Comparison of ENCODE assay signal across 7 cellular contexts in the genomic region with DNA sequence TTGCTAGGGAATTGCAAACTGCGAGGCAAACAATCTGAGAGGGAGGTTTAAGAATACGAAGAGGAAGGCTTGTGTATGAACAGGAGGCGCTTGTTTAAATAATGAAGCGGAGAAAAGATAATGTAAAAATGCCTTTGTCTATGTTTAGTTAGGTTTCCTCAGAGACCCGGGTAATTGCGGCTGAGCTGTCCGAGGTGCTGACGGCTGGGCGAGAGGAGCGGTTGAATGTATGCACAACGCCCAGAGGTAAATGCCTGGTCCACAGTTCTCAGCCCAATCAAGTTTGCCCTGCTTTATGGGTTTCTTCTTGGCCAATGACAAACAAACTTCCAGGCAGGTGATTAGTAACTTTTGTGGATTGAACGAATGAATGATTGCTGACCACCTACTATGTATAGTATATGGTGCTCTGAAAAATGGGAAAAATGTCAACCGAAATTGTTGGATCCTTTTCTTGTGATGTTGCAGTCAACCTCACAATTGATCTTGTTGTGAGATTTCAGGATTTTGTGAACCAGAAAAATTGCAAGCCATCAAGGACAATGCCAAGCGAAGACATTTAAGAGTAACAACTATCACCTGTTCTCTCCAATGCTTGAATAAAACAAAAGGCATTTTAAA. TPM values are rescaled to one million over a fixed set of nuclear protein-coding genes. Genes with fewer than 3 reads are reported as not detected.
DNase-seq lines count a peak whose midpoint lies in the region; ATAC-seq, FAIRE-seq and TF ChIP-seq lines count a peak whose summit lies in the region.

No MANE protein-coding gene starts in this region.

- H3K27me3 ChIP-seq in H7 (ENCODE audit: control insufficient read depth, insufficient read depth, low read length) (peaks cover 1% of the 10 kb centered on the region; the same call in 1 of the 2 replicates), K562 (ENCODE audit: control insufficient read depth in 2 of 2, insufficient read depth in 2 of 2, low read length in 2 of 2) (no peaks in the 10 kb centered on the region; a peak in 1 of 5 replicates), mesenchymal stem cell (ENCODE audit: control insufficient read depth in 1 of 2, insufficient read depth in 1 of 2, low read length in 2 of 2) (peaks cover 15 to 42% of the 10 kb centered on the region in 2 experiments)

- no peak overlapping the region for H2BK15ac ChIP-seq in mesenchymal stem cell (ENCODE audit: low read depth, poor library complexity, severe bottlenecking)

- H3K9me3 ChIP-seq in OCI-LY7 (ENCODE audit: low read length) (no peaks in the 10 kb centered on the region), K562 (replicated peaks; ENCODE audit: control insufficient read depth, insufficient read depth, low read depth, low read length) (no peaks in the 10 kb centered on the region), mesenchymal stem cell (ENCODE audit: control insufficient read depth, low read length) (no peaks in the 10 kb centered on the region)

- H2AK5ac ChIP-seq in mesenchymal stem cell (ENCODE audit: low read length, severe bottlenecking), result no peak overlapping the region

- no peak overlapping the region for H2BK5ac ChIP-seq in mesenchymal stem cell (ENCODE audit: low read depth, low read length, poor library complexity, severe bottlenecking)

- H3K4me1 ChIP-seq in OCI-LY7 (ENCODE audit: insufficient read depth, low read length, poor library complexity, severe bottlenecking) (no peaks in the 10 kb centered on the region), K562 (replicated peaks in 1 of 2; ENCODE audit: control insufficient read depth in 2 of 2, insufficient read depth in 2 of 2, low read length in 2 of 2) (peaks cover 0 to 2% of the 10 kb centered on the region in 2 experiments; a peak in 1 of 5 replicates), mesenchymal stem cell (ENCODE audit: control insufficient read depth, insufficient read depth, low read depth, low read length) (no peaks in the 10 kb centered on the region)

- H3K79me1 ChIP-seq in mesenchymal stem cell (replicated peaks; ENCODE audit: low read length, poor library complexity, severe bottlenecking), result no peaks in the 10 kb centered on the region

- H4K20me1 ChIP-seq in OCI-LY7 (ENCODE audit: insufficient read depth, low read length) (no peaks in the 10 kb centered on the region), K562 (replicated peaks; ENCODE audit: control insufficient read depth, insufficient read depth, low read length) (no peaks in the 10 kb centered on the region)

- intact Hi-C loops in OCI-LY7 (cut with micrococcal nuclease; ENCODE audit: unreplicated experiment) (no loop called here), K562 (cut with micrococcal nuclease) (no loop called here)

- in situ Hi-C loops in K562 (cut with MboI), result no loop called here

- H3K23ac ChIP-seq in mesenchymal stem cell (ENCODE audit: low read length in 2 of 2), result no peak overlapping the region

- TF ChIP-seq CTCF in OCI-LY7 (conservative IDR thresholded peaks at IDR 0.05; ENCODE audit: low read length) (no peak), K562 (IDR thresholded peaks at IDR 0.05 in 2 of 3, conservative IDR thresholded peaks at IDR 0.05 in 1 of 3; ENCODE audit: insufficient read depth in 2 of 3, low read depth in 1 of 3, low read length in 3 of 3) (no peak)

- H3K79me2 ChIP-seq in OCI-LY7 (ENCODE audit: insufficient read depth, low read depth, low read length), result no peaks in the 10 kb centered on the region
- no peaks in the 10 kb centered on the region for H3K79me2 ChIP-seq in K562 (ENCODE audit: control insufficient read depth, insufficient read depth, low read length)

- no peak overlapping the region for H4K91ac ChIP-seq in mesenchymal stem cell (ENCODE audit: low read length)

- H2BK12ac ChIP-seq in mesenchymal stem cell (ENCODE audit: low read length in 2 of 2), result no peak overlapping the region

- peak; percentile 81 for ATAC-seq in K562
- no peak for ATAC-seq in GM21423 (IDR thresholded peaks at IDR 0.05; ENCODE audit: unreplicated experiment)
- no peak for ATAC-seq in GM19455 (IDR thresholded peaks at IDR 0.05; ENCODE audit: unreplicated experiment)

- DNase-seq in H7, result peak; percentile 67
- DNase-seq in OCI-LY7 (ENCODE audit: low spot score), result peak; percentile 33
- peak; percentile 55 to 67 (median 64) for DNase-seq in K562 (ENCODE audit: extremely low read depth in 1 of 4, low spot score in 3 of 4)
- DNase-seq in mesenchymal stem cell, result peak; percentile 43
- no peak for DNase-seq in KG1 (lab: John Stamatoyannopoulos, UW)

- H3K9me2 ChIP-seq in OCI-LY7 (ENCODE audit: insufficient read depth, low read length), result no peaks in the 10 kb centered on the region

- H2BK120ac ChIP-seq in mesenchymal stem cell (ENCODE audit: low read depth, low read length), result no peak overlapping the region

- POLR2A ChIA-PET in OCI-LY7 (lab: Charles Lee), result interaction anchor here (1.1 kb wide), 1 partner anchor 9 kb away, joined by 3 read pairs; no protein-coding TSS in a partner anchor
- POLR2A ChIA-PET in K562 (lab: Yijun Ruan, JAX), result interaction anchor here (1.0 to 1.2 kb wide), 2 partner anchors 12 to 31 kb away, joined by 3 read pairs; no protein-coding TSS in a partner anchor

- 2% methylated on average over 14 of the region's 14 CpGs for WGBS in K562 (ENCODE audit: insufficient coverage, low coverage, missing lambda C conversion rate)
- WGBS in mesenchymal stem cell, result 15% methylated on average over 13 of the region's 14 CpGs

- H3K4me2 ChIP-seq in OCI-LY7 (ENCODE audit: low read length), result no peak overlapping the region
- no peak overlapping the region for H3K4me2 ChIP-seq in K562 (ENCODE audit: insufficient read depth, low read length)
- H3K4me2 ChIP-seq in mesenchymal stem cell (ENCODE audit: low read length, poor library complexity, severe bottlenecking), result no peak overlapping the region

- H3K9ac ChIP-seq in K562 (ENCODE audit: insufficient read depth in 1 of 2, low read depth in 2 of 2, low read length in 2 of 2), result no peak overlapping the region
- no peak overlapping the region for H3K9ac ChIP-seq in mesenchymal stem cell (ENCODE audit: low read length)

- no peak for TF ChIP-seq EP300 in K562 (IDR thresholded peaks at IDR 0.05; ENCODE audit: low read length)

- H3K4ac ChIP-seq in mesenchymal stem cell (ENCODE audit: low read depth in 1 of 2, low read length in 2 of 2), result no peak overlapping the region

- H2AFZ ChIP-seq in OCI-LY7 (ENCODE audit: low read length) (no peak overlapping the region), K562 (ENCODE audit: low read depth, low read length) (no peak overlapping the region), mesenchymal stem cell (ENCODE audit: low read depth, low read length) (no peak overlapping the region)

- no peak overlapping the region for H3K4me3 ChIP-seq in H7 (ENCODE audit: insufficient read depth, low read depth, low read length)
- H3K4me3 ChIP-seq in OCI-LY7 (ENCODE audit: low read depth, low read length, poor library complexity, severe bottlenecking), result no peak overlapping the region
- no peak overlapping the region for H3K4me3 ChIP-seq in K562
- no peak overlapping the region for H3K4me3 ChIP-seq in mesenchymal stem cell (ENCODE audit: insufficient read depth in 1 of 2, low read depth in 1 of 2, low read length in 2 of 2)

- CTCF ChIA-PET in OCI-LY7 (lab: Charles Lee; ENCODE audit: unreplicated experiment) (no interaction called here), K562 (lab: Yijun Ruan, JAX; ENCODE audit: low intra/inter-chr PET ratio) (no interaction called here)

- TF ChIP-seq RAD21 in K562 (CRISPR knock-in tag; conservative IDR thresholded peaks at IDR 0.05 in 1 of 2, IDR thresholded peaks at IDR 0.05 in 1 of 2), result peak in 1 of 2 experiments; percentile 11; a peak in 1 of 4 replicates

- no peaks in the 10 kb centered on the region for H3K9me1 ChIP-seq in K562 (ENCODE audit: control insufficient read depth, insufficient read depth, low read length)

- BruUV-seq in OCI-LY7 (replicated peaks; lab: Mats Ljungman, UMichigan) (no TSS peak), K562 (replicated peaks; lab: Mats Ljungman, UMichigan) (no TSS peak)

- H3K36me3 ChIP-seq in H7 (replicated peaks; ENCODE audit: control insufficient read depth, insufficient read depth, low read length), result no peaks in the 10 kb centered on the region
- no peaks in the 10 kb centered on the region for H3K36me3 ChIP-seq in OCI-LY7 (ENCODE audit: insufficient read depth, low read length)
- H3K36me3 ChIP-seq in K562 (ENCODE audit: control insufficient read depth, insufficient read depth, low read length), result no peaks in the 10 kb centered on the region
- H3K36me3 ChIP-seq in mesenchymal stem cell (ENCODE audit: control insufficient read depth in 1 of 2, insufficient read depth in 2 of 2, low read depth in 1 of 2, low read length in 2 of 2), result no peaks in the 10 kb centered on the region

- no peak for TF ChIP-seq POLR2A in K562 (conservative IDR thresholded peaks at IDR 0.05)

- no peak overlapping the region for H3K18ac ChIP-seq in mesenchymal stem cell (ENCODE audit: low read depth in 1 of 2, low read length in 2 of 2)

- no peak overlapping the region for H3K14ac ChIP-seq in mesenchymal stem cell (ENCODE audit: low read length in 2 of 2)

- H3K27ac ChIP-seq in OCI-LY7 (ENCODE audit: low read depth, low read length, poor library complexity, severe bottlenecking) (no peak overlapping the region), K562 (ENCODE audit: extremely low read depth, low read depth, low read length) (no peak overlapping the region), mesenchymal stem cell (ENCODE audit: low read length, poor library complexity, severe bottlenecking) (no peak overlapping the region)

- H4K8ac ChIP-seq in mesenchymal stem cell (ENCODE audit: low read length), result no peak overlapping the region

- peak; percentile 79 for FAIRE-seq in K562 (lab: Jason Lieb, UNC)

RNA-seq across cellular contexts. Expression of a gene that starts 38.3 kb away (rescaled TPM):
- 0.07 TPM in 1 of 2 replicates, not detected in the other for total RNA-seq in H7 (2014; rRNA removed; shearing (Covaris generic))
- total RNA-seq in OCI-LY7 (2014; rRNA removed; shearing (Covaris generic)), result not detected in 2 replicates
- total RNA-seq in OCI-LY7 (2022), result not detected in 2 replicates
- 0.16 TPM in 1 of 2 replicates, not detected in the other for total RNA-seq in K562 (2011; cell fraction: chromatin; rRNA removed; ENCODE audit: low replicate concordance)
- not detected in 2 replicates for total RNA-seq in K562 (2011; cell fraction: nucleolus; rRNA removed)
- total RNA-seq in K562 (2011; cell fraction: nucleoplasm; rRNA removed), result 0.23 TPM in 1 of 2 replicates, not detected in the other
- not detected in 2 replicates for total RNA-seq in K562 (2014; rRNA removed)
- total RNA-seq in K562 (2014; rRNA removed; fragmentation: Illumina TruSeq; extraction: Trizol), result not detected in 2 replicates
- total RNA-seq in K562 (2015; rRNA removed; fragmentation: Illumina TruSeq; extraction: Trizol), result not detected in 2 replicates
- total RNA-seq in K562 (2021), result not detected in 2 replicates
- not detected in 2 replicates for polyA plus RNA-seq in K562 (2011; rRNA removed)
- polyA plus RNA-seq in K562 (2011; cell fraction: cytosol; rRNA removed), result not detected in 2 replicates
- not detected in 2 replicates for polyA plus RNA-seq in K562 (2011; cell fraction: nucleus; rRNA removed)
- polyA plus RNA-seq in K562 (2012), result not detected in 2 replicates
- polyA plus RNA-seq in K562 (2014; fragmentation: Illumina TruSeq; extraction: Trizol), result not detected in 2 replicates
- not detected for polyA plus RNA-seq in K562 (2014; fragmentation: Nextera tagmentation; extraction: Ambion mirVana)
- not detected in 2 replicates for polyA plus RNA-seq in K562 (2014; rRNA removed)
- not detected in 2 replicates for polyA minus RNA-seq in K562 (2011; rRNA and poly(A)+ RNA removed)
- not detected in 2 replicates for polyA minus RNA-seq in K562 (2011; cell fraction: cytosol; rRNA and poly(A)+ RNA removed)
- polyA minus RNA-seq in K562 (2011; cell fraction: nucleus; rRNA and poly(A)+ RNA removed), result not detected in 2 replicates
- not detected for polyA plus RNA-seq in mesenchymal stem cell (2013, experiment 1 of 2)
- polyA plus RNA-seq in mesenchymal stem cell (2013, experiment 2 of 2), result not detected
